Comparison of ENCODE assay signal across 9 cellular contexts in genomic region chr4:139603576-139604387, GRCh38. TPM values are rescaled to one million over a fixed set of nuclear protein-coding genes. Genes with fewer than 3 reads are reported as not detected.
DNase-seq lines count a peak whose midpoint lies in the region; ATAC-seq and TF ChIP-seq lines count a peak whose summit lies in the region.
"Had no signal": no experiment of that assay in that cellular context is flagged by ENCODE, and none has a peak within 500 bp of the region (broad histone marks: within the 10 kb centered on the region; RNA-seq: fewer than 3 reads in every experiment).

No MANE protein-coding gene starts in this region.

- H3K4me3 Mint-ChIP-seq in activated B cell treated with CpG ODN at 0.5 μM for 24 hours = no peak overlapping the region

- peaks cover 5% of the 10 kb centered on the region for H3K27me3 Mint-ChIP-seq in activated B cell treated with CpG ODN at 0.5 μM for 24 hours

- DNase-seq in CMK (ENCODE audit: low read depth) (peak; percentile 49), NCI-H2107 (lab: John Stamatoyannopoulos, UW) (peak; percentile 7), activated B cell treated with CpG ODN at 0.5 μM for 24 hours (no peak), glomerular endothelial cell (ENCODE audit: extremely low read depth, low read depth, low spot score) (peak; percentile 47), pons (ENCODE audit: low spot score) (peak; percentile 91), GM19238 (ENCODE audit: insufficient read length, low spot score) (no peak), NCI-H1048 (lab: John Stamatoyannopoulos, UW) (no peak)

- ATAC-seq in GM18517 (IDR thresholded peaks at IDR 0.05; ENCODE audit: unreplicated experiment) (peak; percentile 61), activated B cell treated with CpG ODN at 0.5 μM for 24 hours (ENCODE audit: low read depth) (peak; percentile 45)

- POLR2A ChIA-PET in activated B cell treated with CpG ODN at 0.5 μM for 24 hours (lab: Charles Lee) = no interaction called here

- H3K9me3 Mint-ChIP-seq in activated B cell treated with CpG ODN at 0.5 μM for 24 hours = no peaks in the 10 kb centered on the region

- H3K4me1 Mint-ChIP-seq in activated B cell treated with CpG ODN at 0.5 μM for 24 hours = peaks cover 9% of the 10 kb centered on the region

- CTCF ChIA-PET in activated B cell treated with CpG ODN at 0.5 μM for 24 hours (lab: Charles Lee) = interaction anchor here (0.7 to 4.1 kb wide), 15 partner anchors 9 to 757 kb away, joined by 3 to 36 read pairs (median 3); partner anchors contain the start of gene SETD7

- intact Hi-C loops in activated B cell treated with CpG ODN at 0.5 μM for 24 hours (cut with micrococcal nuclease) = loop anchor here (1.0 to 10.0 kb wide), 5 partner anchors 43 to 1281 kb away; no protein-coding TSS in a partner anchor

- TF ChIP-seq CTCF in activated B cell treated with CpG ODN at 0.5 μM for 24 hours (IDR thresholded peaks at IDR 0.05) = no peak

- no peaks in the 10 kb centered on the region for H3K36me3 Mint-ChIP-seq in activated B cell treated with CpG ODN at 0.5 μM for 24 hours (ENCODE audit: low read depth)
- H3K36me3 Mint-ChIP-seq: naive thymus-derived CD8-positive, alpha-beta T cell had no signal

- no peak overlapping the region for H3K27ac Mint-ChIP-seq in activated B cell treated with CpG ODN at 0.5 μM for 24 hours

RNA-seq across cellular contexts. Expression of gene SETD7, which starts 47.8 kb away (rescaled TPM):
- total RNA-seq in activated B cell treated with CpG ODN at 0.5 μM for 24 hours = 10.3 and 11.1 TPM in 2 replicates
- 48.4 and 53.2 TPM in 2 replicates for total RNA-seq in glomerular endothelial cell

Comparison
In these comparisons a context has a peak if more than half of its experiments do, and no peak if none do; other contexts are left out.
1. DNase-seq: peak in CMK (single experiment), NCI-H2107 (single experiment), glomerular endothelial cell (single experiment) and pons (single experiment); none in activated B cell treated with CpG ODN at 0.5 μM for 24 hours (single experiment), GM19238 (single experiment) and NCI-H1048 (single experiment).